Comparison of ENCODE assay signal across 9 cellular contexts in genomic region chr18:24127735-24128134, GRCh38.
"Had no signal": no experiment of that assay in that cellular context is flagged by ENCODE, and none has a peak within 500 bp of the region (broad histone marks: within the 10 kb centered on the region; RNA-seq: fewer than 3 reads in every experiment).

No MANE protein-coding gene starts in this region.

- H3K4me1 Mint-ChIP-seq: activated naive CD8-positive, alpha-beta T cell treated with anti-CD3 and anti-CD28 coated beads, Interleukin-2, amount 10 ng/mL, durations not matched to agents 7 days and 5 days; neural crest cell; WTC11 had no signal

- DNase-seq: activated CD4-positive, alpha-beta T cell treated with anti-CD3 and anti-CD28 coated beads, Interleukin-2, amount 10 ng/mL, durations not matched to agents 7 days and 5 days; activated effector memory CD4-positive, alpha-beta T cell treated with anti-CD3 and anti-CD28 coated beads, Interleukin-2, amount 50 U/mL, for 16 hours; activated naive CD8-positive, alpha-beta T cell treated with anti-CD3 and anti-CD28 coated beads, Interleukin-2, amount 10 ng/mL, durations not matched to agents 7 days and 5 days; aorta; left lung; stimulated activated CD4-positive, alpha-beta T cell treated with anti-CD3 and anti-CD28 coated beads, Interleukin-4, amount 100 ng/mL, for 1 hour had no signal

- H3K27me3 Mint-ChIP-seq: activated CD4-positive, alpha-beta T cell treated with anti-CD3 and anti-CD28 coated beads, Interleukin-2, amount 10 ng/mL, durations not matched to agents 7 days and 5 days; activated naive CD8-positive, alpha-beta T cell treated with anti-CD3 and anti-CD28 coated beads, Interleukin-2, amount 10 ng/mL, durations not matched to agents 7 days and 5 days had no signal

- H3K27ac Mint-ChIP-seq: activated naive CD8-positive, alpha-beta T cell treated with anti-CD3 and anti-CD28 coated beads, Interleukin-2, amount 10 ng/mL, durations not matched to agents 7 days and 5 days; T-helper 1 cell treated with Interleukin-12 subunit alpha and Interleukin-12 subunit beta and Interleukin-4 antibody, amounts not matched to agents 30 μg/mL and 1 μg/mL, for 36 hours; WTC11 had no signal

- H3K4me3 Mint-ChIP-seq: activated CD4-positive, alpha-beta T cell treated with anti-CD3 and anti-CD28 coated beads, Interleukin-2, amount 10 ng/mL, durations not matched to agents 7 days and 5 days; activated naive CD8-positive, alpha-beta T cell treated with anti-CD3 and anti-CD28 coated beads, Interleukin-2, amount 10 ng/mL, durations not matched to agents 7 days and 5 days; neural crest cell; T-helper 1 cell treated with Interleukin-12 subunit alpha and Interleukin-12 subunit beta and Interleukin-4 antibody, amounts not matched to agents 30 μg/mL and 1 μg/mL, for 36 hours; WTC11 had no signal

- H3K9me3 Mint-ChIP-seq: activated CD4-positive, alpha-beta T cell treated with anti-CD3 and anti-CD28 coated beads, Interleukin-2, amount 10 ng/mL, durations not matched to agents 7 days and 5 days; activated naive CD8-positive, alpha-beta T cell treated with anti-CD3 and anti-CD28 coated beads, Interleukin-2, amount 10 ng/mL, durations not matched to agents 7 days and 5 days; neural crest cell; T-helper 1 cell treated with Interleukin-12 subunit alpha and Interleukin-12 subunit beta and Interleukin-4 antibody, amounts not matched to agents 30 μg/mL and 1 μg/mL, for 36 hours; WTC11 had no signal

- ATAC-seq: WTC11 had no signal
